ENCODE assay signal across 1 cellular context in the genomic region with DNA sequence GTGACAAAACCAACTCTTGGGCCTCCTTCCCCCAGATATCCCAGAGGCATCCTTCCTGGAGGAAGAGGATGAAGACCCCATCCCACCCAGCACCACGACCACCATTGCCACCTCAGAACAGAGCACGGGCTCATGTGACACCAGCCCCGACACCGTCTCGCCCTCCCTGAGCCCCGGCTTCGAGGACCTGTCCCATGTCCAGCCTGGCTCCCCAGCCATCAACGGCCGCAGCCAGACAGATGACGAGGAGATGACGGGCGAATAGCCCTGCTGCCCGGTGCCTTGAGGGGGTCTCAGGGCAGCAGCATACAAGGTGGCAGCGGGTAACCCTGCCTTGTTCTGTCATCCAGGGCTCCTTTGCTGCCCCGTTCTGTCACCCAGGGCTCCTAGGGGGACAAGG.
TF ChIP-seq lines count a peak whose summit lies in the region.

No MANE protein-coding gene starts in this region.

TF ChIP-seq in K562, 482 proteins besides CTCF, POLR2A, EP300 and RAD21:
- TF ChIP-seq, protein P1, sequence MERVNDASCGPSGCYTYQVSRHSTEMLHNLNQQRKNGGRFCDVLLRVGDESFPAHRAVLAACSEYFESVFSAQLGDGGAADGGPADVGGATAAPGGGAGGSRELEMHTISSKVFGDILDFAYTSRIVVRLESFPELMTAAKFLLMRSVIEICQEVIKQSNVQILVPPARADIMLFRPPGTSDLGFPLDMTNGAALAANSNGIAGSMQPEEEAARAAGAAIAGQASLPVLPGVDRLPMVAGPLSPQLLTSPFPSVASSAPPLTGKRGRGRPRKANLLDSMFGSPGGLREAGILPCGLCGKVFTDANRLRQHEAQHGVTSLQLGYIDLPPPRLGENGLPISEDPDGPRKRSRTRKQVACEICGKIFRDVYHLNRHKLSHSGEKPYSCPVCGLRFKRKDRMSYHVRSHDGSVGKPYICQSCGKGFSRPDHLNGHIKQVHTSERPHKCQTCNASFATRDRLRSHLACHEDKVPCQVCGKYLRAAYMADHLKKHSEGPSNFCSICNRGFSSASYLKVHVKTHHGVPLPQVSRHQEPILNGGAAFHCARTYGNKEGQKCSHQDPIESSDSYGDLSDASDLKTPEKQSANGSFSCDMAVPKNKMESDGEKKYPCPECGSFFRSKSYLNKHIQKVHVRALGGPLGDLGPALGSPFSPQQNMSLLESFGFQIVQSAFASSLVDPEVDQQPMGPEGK (CRISPR knock-in tag; IDR thresholded peaks at IDR 0.05; ENCODE audit: borderline replicate concordance) = no peak
- TF ChIP-seq, protein P2, sequence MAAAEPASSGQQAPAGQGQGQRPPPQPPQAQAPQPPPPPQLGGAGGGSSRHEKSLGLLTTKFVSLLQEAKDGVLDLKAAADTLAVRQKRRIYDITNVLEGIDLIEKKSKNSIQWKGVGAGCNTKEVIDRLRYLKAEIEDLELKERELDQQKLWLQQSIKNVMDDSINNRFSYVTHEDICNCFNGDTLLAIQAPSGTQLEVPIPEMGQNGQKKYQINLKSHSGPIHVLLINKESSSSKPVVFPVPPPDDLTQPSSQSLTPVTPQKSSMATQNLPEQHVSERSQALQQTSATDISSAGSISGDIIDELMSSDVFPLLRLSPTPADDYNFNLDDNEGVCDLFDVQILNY (CRISPR knock-in tag; IDR thresholded peaks at IDR 0.05) = no peak
- TF ChIP-seq RBFOX2 (IDR thresholded peaks at IDR 0.05; ENCODE audit: low read depth, low read length) = peak; percentile 40
- TF ChIP-seq, protein P3, sequence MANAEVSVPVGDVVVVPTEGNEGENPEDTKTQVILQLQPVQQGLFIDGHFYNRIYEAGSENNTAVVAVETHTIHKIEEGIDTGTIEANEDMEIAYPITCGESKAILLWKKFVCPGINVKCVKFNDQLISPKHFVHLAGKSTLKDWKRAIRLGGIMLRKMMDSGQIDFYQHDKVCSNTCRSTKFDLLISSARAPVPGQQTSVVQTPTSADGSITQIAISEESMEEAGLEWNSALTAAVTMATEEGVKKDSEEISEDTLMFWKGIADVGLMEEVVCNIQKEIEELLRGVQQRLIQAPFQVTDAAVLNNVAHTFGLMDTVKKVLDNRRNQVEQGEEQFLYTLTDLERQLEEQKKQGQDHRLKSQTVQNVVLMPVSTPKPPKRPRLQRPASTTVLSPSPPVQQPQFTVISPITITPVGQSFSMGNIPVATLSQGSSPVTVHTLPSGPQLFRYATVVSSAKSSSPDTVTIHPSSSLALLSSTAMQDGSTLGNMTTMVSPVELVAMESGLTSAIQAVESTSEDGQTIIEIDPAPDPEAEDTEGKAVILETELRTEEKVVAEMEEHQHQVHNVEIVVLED (CRISPR knock-in tag; IDR thresholded peaks at IDR 0.05) = no peak
- TF ChIP-seq, protein P4, sequence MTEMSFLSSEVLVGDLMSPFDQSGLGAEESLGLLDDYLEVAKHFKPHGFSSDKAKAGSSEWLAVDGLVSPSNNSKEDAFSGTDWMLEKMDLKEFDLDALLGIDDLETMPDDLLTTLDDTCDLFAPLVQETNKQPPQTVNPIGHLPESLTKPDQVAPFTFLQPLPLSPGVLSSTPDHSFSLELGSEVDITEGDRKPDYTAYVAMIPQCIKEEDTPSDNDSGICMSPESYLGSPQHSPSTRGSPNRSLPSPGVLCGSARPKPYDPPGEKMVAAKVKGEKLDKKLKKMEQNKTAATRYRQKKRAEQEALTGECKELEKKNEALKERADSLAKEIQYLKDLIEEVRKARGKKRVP (CRISPR knock-in tag; IDR thresholded peaks at IDR 0.05) = no peak
- TF ChIP-seq ETV5 (CRISPR knock-in tag; IDR thresholded peaks at IDR 0.05; ENCODE audit: low read depth) = no peak
- 0 out of 2 replicates have a peak, but pooled peaks have one; percentile 52 for TF ChIP-seq POLR2G (IDR thresholded peaks at IDR 0.05; ENCODE audit: low read depth, low read length)
- TF ChIP-seq SMAD4 (CRISPR knock-in tag; conservative IDR thresholded peaks at IDR 0.05) = no peak
- TF ChIP-seq SNIP1 (IDR thresholded peaks at IDR 0.05; ENCODE audit: low read depth) = no peak
- TF ChIP-seq ATF7 (IDR thresholded peaks at IDR 0.05) = no peak
- TF ChIP-seq, protein P5, sequence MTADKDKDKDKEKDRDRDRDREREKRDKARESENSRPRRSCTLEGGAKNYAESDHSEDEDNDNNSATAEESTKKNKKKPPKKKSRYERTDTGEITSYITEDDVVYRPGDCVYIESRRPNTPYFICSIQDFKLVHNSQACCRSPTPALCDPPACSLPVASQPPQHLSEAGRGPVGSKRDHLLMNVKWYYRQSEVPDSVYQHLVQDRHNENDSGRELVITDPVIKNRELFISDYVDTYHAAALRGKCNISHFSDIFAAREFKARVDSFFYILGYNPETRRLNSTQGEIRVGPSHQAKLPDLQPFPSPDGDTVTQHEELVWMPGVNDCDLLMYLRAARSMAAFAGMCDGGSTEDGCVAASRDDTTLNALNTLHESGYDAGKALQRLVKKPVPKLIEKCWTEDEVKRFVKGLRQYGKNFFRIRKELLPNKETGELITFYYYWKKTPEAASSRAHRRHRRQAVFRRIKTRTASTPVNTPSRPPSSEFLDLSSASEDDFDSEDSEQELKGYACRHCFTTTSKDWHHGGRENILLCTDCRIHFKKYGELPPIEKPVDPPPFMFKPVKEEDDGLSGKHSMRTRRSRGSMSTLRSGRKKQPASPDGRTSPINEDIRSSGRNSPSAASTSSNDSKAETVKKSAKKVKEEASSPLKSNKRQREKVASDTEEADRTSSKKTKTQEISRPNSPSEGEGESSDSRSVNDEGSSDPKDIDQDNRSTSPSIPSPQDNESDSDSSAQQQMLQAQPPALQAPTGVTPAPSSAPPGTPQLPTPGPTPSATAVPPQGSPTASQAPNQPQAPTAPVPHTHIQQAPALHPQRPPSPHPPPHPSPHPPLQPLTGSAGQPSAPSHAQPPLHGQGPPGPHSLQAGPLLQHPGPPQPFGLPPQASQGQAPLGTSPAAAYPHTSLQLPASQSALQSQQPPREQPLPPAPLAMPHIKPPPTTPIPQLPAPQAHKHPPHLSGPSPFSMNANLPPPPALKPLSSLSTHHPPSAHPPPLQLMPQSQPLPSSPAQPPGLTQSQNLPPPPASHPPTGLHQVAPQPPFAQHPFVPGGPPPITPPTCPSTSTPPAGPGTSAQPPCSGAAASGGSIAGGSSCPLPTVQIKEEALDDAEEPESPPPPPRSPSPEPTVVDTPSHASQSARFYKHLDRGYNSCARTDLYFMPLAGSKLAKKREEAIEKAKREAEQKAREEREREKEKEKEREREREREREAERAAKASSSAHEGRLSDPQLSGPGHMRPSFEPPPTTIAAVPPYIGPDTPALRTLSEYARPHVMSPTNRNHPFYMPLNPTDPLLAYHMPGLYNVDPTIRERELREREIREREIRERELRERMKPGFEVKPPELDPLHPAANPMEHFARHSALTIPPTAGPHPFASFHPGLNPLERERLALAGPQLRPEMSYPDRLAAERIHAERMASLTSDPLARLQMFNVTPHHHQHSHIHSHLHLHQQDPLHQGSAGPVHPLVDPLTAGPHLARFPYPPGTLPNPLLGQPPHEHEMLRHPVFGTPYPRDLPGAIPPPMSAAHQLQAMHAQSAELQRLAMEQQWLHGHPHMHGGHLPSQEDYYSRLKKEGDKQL (CRISPR knock-in tag; IDR thresholded peaks at IDR 0.05; ENCODE audit: borderline replicate concordance) = no peak
- no peak for TF ChIP-seq BRF1 (IDR thresholded peaks at IDR 0.05; ENCODE audit: borderline replicate concordance, extremely low read depth, insufficient read length)
